Comparison of ENCODE assay signal across 1 cellular context in genomic region chr19:39236527-39236926, GRCh38.
TF ChIP-seq lines count a peak whose summit lies in the region.

No MANE protein-coding gene starts in this region.

TF ChIP-seq in K562, 482 proteins besides CTCF, POLR2A, EP300 and RAD21:
- TF ChIP-seq EWSR1 (IDR thresholded peaks at IDR 0.05; ENCODE audit: borderline replicate concordance, low read depth, partially characterized antibody) (no peak), RERE (CRISPR knock-in tag; IDR thresholded peaks at IDR 0.05; ENCODE audit: borderline replicate concordance) (no peak), PTTG1 (tag; IDR thresholded peaks at IDR 0.05; ENCODE audit: low read depth) (no peak), ZNF699 (CRISPR knock-in tag; IDR thresholded peaks at IDR 0.05; ENCODE audit: insufficient replicate concordance) (no peak), MAFG (tag; conservative IDR thresholded peaks at IDR 0.05) (no peak), SRSF3 (IDR thresholded peaks at IDR 0.05; ENCODE audit: insufficient read depth, low read length) (no peak), ZNF445 (CRISPR knock-in tag; IDR thresholded peaks at IDR 0.05; ENCODE audit: low read depth) (no peak), RREB1 (CRISPR knock-in tag; IDR thresholded peaks at IDR 0.05) (no peak), NR1H2 (CRISPR knock-in tag; IDR thresholded peaks at IDR 0.05) (no peak), NR4A1 (CRISPR knock-in tag; IDR thresholded peaks at IDR 0.05) (no peak), NR4A1 (tag; IDR thresholded peaks at IDR 0.05) (no peak), ZBTB9 (CRISPR knock-in tag; IDR thresholded peaks at IDR 0.05) (no peak), TCF7 (IDR thresholded peaks at IDR 0.05; ENCODE audit: borderline replicate concordance) (no peak), NFIC (IDR thresholded peaks at IDR 0.05) (no peak), ATF1 (CRISPR knock-in tag; IDR thresholded peaks at IDR 0.05) (no peak), ATF1 (tag; IDR thresholded peaks at IDR 0.05) (no peak)
- TF ChIP-seq, protein P1, sequence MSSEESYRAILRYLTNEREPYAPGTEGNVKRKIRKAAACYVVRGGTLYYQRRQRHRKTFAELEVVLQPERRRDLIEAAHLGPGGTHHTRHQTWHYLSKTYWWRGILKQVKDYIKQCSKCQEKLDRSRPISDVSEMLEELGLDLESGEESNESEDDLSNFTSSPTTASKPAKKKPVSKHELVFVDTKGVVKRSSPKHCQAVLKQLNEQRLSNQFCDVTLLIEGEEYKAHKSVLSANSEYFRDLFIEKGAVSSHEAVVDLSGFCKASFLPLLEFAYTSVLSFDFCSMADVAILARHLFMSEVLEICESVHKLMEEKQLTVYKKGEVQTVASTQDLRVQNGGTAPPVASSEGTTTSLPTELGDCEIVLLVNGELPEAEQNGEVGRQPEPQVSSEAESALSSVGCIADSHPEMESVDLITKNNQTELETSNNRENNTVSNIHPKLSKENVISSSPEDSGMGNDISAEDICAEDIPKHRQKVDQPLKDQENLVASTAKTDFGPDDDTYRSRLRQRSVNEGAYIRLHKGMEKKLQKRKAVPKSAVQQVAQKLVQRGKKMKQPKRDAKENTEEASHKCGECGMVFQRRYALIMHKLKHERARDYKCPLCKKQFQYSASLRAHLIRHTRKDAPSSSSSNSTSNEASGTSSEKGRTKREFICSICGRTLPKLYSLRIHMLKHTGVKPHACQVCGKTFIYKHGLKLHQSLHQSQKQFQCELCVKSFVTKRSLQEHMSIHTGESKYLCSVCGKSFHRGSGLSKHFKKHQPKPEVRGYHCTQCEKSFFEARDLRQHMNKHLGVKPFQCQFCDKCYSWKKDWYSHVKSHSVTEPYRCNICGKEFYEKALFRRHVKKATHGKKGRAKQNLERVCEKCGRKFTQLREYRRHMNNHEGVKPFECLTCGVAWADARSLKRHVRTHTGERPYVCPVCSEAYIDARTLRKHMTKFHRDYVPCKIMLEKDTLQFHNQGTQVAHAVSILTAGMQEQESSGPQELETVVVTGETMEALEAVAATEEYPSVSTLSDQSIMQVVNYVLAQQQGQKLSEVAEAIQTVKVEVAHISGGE (CRISPR knock-in tag; IDR thresholded peaks at IDR 0.05) = no peak
- TF ChIP-seq, protein P2, sequence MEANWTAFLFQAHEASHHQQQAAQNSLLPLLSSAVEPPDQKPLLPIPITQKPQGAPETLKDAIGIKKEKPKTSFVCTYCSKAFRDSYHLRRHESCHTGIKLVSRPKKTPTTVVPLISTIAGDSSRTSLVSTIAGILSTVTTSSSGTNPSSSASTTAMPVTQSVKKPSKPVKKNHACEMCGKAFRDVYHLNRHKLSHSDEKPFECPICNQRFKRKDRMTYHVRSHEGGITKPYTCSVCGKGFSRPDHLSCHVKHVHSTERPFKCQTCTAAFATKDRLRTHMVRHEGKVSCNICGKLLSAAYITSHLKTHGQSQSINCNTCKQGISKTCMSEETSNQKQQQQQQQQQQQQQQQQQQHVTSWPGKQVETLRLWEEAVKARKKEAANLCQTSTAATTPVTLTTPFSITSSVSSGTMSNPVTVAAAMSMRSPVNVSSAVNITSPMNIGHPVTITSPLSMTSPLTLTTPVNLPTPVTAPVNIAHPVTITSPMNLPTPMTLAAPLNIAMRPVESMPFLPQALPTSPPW (CRISPR knock-in tag; IDR thresholded peaks at IDR 0.05) = no peak
